ENCODE assay signal across 29 cellular contexts in the genomic region with DNA sequence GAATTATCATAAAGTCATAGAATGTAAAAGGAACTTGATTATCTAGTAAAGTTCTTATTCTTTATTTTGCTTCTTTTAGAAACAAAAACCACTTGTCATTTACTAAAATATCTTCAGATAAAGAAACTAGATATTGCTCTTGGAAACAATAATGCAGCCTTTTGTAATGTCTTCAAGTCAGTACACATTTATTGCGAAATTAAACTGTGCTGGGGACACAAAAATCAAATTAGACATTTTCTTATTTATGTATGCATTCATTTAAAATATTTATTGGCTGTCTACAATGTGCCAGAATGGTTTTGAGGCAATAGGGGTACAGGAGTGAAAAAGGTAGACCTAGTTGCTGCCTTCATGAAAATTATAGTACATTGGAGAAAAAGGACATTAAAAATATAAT.
"Had no signal": no experiment of that assay in that cellular context is flagged by ENCODE, and none has a peak within 500 bp of the region (broad histone marks: within the 10 kb centered on the region; RNA-seq: fewer than 3 reads in every experiment).

No MANE protein-coding gene starts in this region.

- H3K27me3 ChIP-seq: colonic mucosa, dorsolateral prefrontal cortex, esophagus muscularis mucosa, esophagus squamous epithelium, gastrocnemius medialis, gastroesophageal sphincter, heart left ventricle, heart right ventricle, hepatocyte had no signal

- H2AFZ ChIP-seq: hepatocyte had no signal

- H3K36me3 ChIP-seq: colonic mucosa, esophagus muscularis mucosa, esophagus squamous epithelium, gastrocnemius medialis, gastroesophageal sphincter, heart left ventricle, heart right ventricle had no signal

- ATAC-seq: effector memory CD8-positive, alpha-beta T cell; esophagus mucosa; foreskin keratinocyte; gastrocnemius medialis; gastroesophageal sphincter; heart left ventricle; heart right ventricle had no signal

- H3K27ac ChIP-seq: colonic mucosa, coronary artery, epithelial cell of prostate, esophagus muscularis mucosa, esophagus squamous epithelium, foreskin keratinocyte, gastrocnemius medialis, gastroesophageal sphincter, heart left ventricle, heart right ventricle, hepatocyte had no signal

- FAIRE-seq: colon, endometrium, endothelial cell of umbilical vein, frontal cortex had no signal

- DNase-seq: colonic mucosa; cortex of kidney; dermis blood vessel endothelial cell; dorsolateral prefrontal cortex; effector CD4-positive, alpha-beta T cell; effector CD8-positive, alpha-beta T cell; effector memory CD4-positive, alpha-beta T cell; effector memory CD8-positive, alpha-beta T cell; endodermal cell; erythroblast; esophagus squamous epithelium; foreskin fibroblast; foreskin keratinocyte; foreskin melanocyte; gastrocnemius medialis; glutamatergic neuron; head of caudate nucleus; heart left ventricle; heart right ventricle had no signal

- H3K4me3 ChIP-seq: colonic mucosa, coronary artery, dorsolateral prefrontal cortex, esophagus muscularis mucosa, esophagus squamous epithelium, gastrocnemius medialis, gastroesophageal sphincter, heart left ventricle, heart right ventricle, hepatocyte had no signal

- H3K4me1 ChIP-seq: colonic mucosa, esophagus muscularis mucosa, esophagus squamous epithelium, foreskin keratinocyte, gastrocnemius medialis, gastroesophageal sphincter had no signal

- H3K4me2 ChIP-seq: hepatocyte had no signal

- H3K79me2 ChIP-seq: hepatocyte had no signal

- H3K9me3 ChIP-seq: colonic mucosa, esophagus muscularis mucosa, esophagus squamous epithelium, gastrocnemius medialis, gastroesophageal sphincter, heart left ventricle, heart right ventricle had no signal
